In genomic region chr6:117676577-117677218, GRCh38 we compare ENCODE assay signal across 8 cellular contexts. TPM values are rescaled to one million over a fixed set of nuclear protein-coding genes. Genes with fewer than 3 reads are reported as not detected.
DNase-seq lines count a peak whose midpoint lies in the region; ATAC-seq and TF ChIP-seq lines count a peak whose summit lies in the region.

No MANE protein-coding gene starts in this region.

- peak overlapping the region; percentile 86 for H3K4me3 ChIP-seq in GM06990 (replicated peaks; ENCODE audit: low read depth, low read length)
- H3K4me3 ChIP-seq in SJCRH30 = peak overlapping the region; percentile 77
- H3K4me3 ChIP-seq in fibroblast of mammary gland (ENCODE audit: control insufficient read depth, low read depth, low read length) = peak overlapping the region; percentile 81

- no peaks in the 10 kb centered on the region for H3K27me3 ChIP-seq in GM06990 (replicated peaks; ENCODE audit: control insufficient read depth, insufficient read depth, low read length)
- no peaks in the 10 kb centered on the region for H3K27me3 ChIP-seq in SJCRH30

- H3K27ac ChIP-seq in SJCRH30 = no peak overlapping the region

- H3K9me3 ChIP-seq in SJCRH30 (replicated peaks) = no peaks in the 10 kb centered on the region

- no peak for TF ChIP-seq CTCF in GM06990 (IDR thresholded peaks at IDR 0.05; ENCODE audit: insufficient read depth, low read length, poor library complexity, severe bottlenecking)
- no peak for TF ChIP-seq CTCF in fibroblast of mammary gland (conservative IDR thresholded peaks at IDR 0.05; ENCODE audit: control insufficient read depth, insufficient read depth, low read depth, low read length)

- no peaks in the 10 kb centered on the region for H3K4me1 ChIP-seq in SJCRH30

- no peaks in the 10 kb centered on the region; the same call in 1 of the 2 replicates for H3K36me3 ChIP-seq in GM06990 (ENCODE audit: control insufficient read depth, insufficient read depth, low read length)
- H3K36me3 ChIP-seq in SJCRH30 = peaks cover 7% of the 10 kb centered on the region; the same call in 1 of the 2 replicates

- DNase-seq in GM06990 (ENCODE audit: extremely low read depth, insufficient read length) (no peak), SJCRH30 (no peak), fibroblast of mammary gland (ENCODE audit: low read depth) (peak; percentile 10), renal cortical epithelial cell (ENCODE audit: low read depth) (peak; percentile 6), NCI-H1417 treated with DMSO at 0.1 percent for 48 hours (lab: John Stamatoyannopoulos, UW) (no peak), ureter (ENCODE audit: low spot score) (no peak)

- ATAC-seq in HG03025 (IDR thresholded peaks at IDR 0.05; ENCODE audit: low FRiP score, unreplicated experiment) = no peak
- ATAC-seq in GM18867 (IDR thresholded peaks at IDR 0.05; ENCODE audit: unreplicated experiment) = no peak

RNA-seq across cellular contexts. Expression of gene NUS1, which starts 1.4 kb away (rescaled TPM):
- 21.3 and 22.5 TPM in 2 replicates for total RNA-seq in SJCRH30 (2014; rRNA removed; shearing (Covaris generic))
- total RNA-seq in renal cortical epithelial cell (20.0 and 38.2 TPM in 2 replicates), ureter (35.3 TPM)

Comparison
In these comparisons a context has a peak if more than half of its experiments do, and no peak if none do; other contexts are left out.
1. DNase-seq: peak in fibroblast of mammary gland (single experiment) and renal cortical epithelial cell (single experiment); none in GM06990 (single experiment), SJCRH30 (0 of 2), NCI-H1417 treated with DMSO at 0.1 percent for 48 hours (single experiment) and ureter (single experiment).
2. Peak in every context shown above with its lines, with median percentiles within 50 percentile points of each other: H3K4me3 ChIP-seq.